Comparison of ENCODE assay signal across 1 cellular context in genomic region chr5:150082364-150082763, GRCh38.
TF ChIP-seq lines count a peak whose summit lies in the region.

No MANE protein-coding gene starts in this region.

TF ChIP-seq in GM23338, 12 proteins besides CTCF, POLR2A, EP300 and RAD21 (continued from another document):
- TF ChIP-seq ZNF462 (CRISPR knock-in tag; IDR thresholded peaks at IDR 0.05) (no peak), POLR2AphosphoS5 (IDR thresholded peaks at IDR 0.05; ENCODE audit: low read depth) (no peak), EZH2phosphoT487 (IDR thresholded peaks at IDR 0.05; ENCODE audit: unreplicated experiment) (no peak), ETS1 (IDR thresholded peaks at IDR 0.05) (no peak), NANOG (IDR thresholded peaks at IDR 0.05; ENCODE audit: borderline replicate concordance) (no peak), JUNB (IDR thresholded peaks at IDR 0.05; ENCODE audit: unreplicated experiment) (no peak), CREB1 (CRISPR knock-in tag; IDR thresholded peaks at IDR 0.05; ENCODE audit: low read depth) (no peak), STAT1 (IDR thresholded peaks at IDR 0.05; ENCODE audit: unreplicated experiment) (no peak), REST (IDR thresholded peaks at IDR 0.05; ENCODE audit: unreplicated experiment) (no peak), EZH2 (IDR thresholded peaks at IDR 0.05; ENCODE audit: low read depth, unreplicated experiment) (no peak)
TF ChIP-seq in GM23338: peak in this region for 0.
